Comparison of ENCODE assay signal across 13 cellular contexts in genomic region chr2:60353406-60353800, GRCh38.
DNase-seq lines count a peak whose midpoint lies in the region; ATAC-seq, FAIRE-seq and TF ChIP-seq lines count a peak whose summit lies in the region.
"Had no signal": no experiment of that assay in that cellular context is flagged by ENCODE, and none has a peak within 500 bp of the region (broad histone marks: within the 10 kb centered on the region; RNA-seq: fewer than 3 reads in every experiment).

No MANE protein-coding gene starts in this region.

- no peaks in the 10 kb centered on the region for H3K36me3 ChIP-seq in keratinocyte (ENCODE audit: control insufficient read depth in 2 of 2, extremely low read depth in 1 of 2, insufficient read depth in 2 of 2, low read length in 2 of 2)

- H3K9me3 Mint-ChIP-seq in naive thymus-derived CD8-positive, alpha-beta T cell, result peaks cover 0 to 2% (median 0%) of the 10 kb centered on the region in 9 donors

- H3K36me3 Mint-ChIP-seq in naive thymus-derived CD8-positive, alpha-beta T cell, result no peaks in the 10 kb centered on the region

- peaks cover 27% of the 10 kb centered on the region for H3K4me1 ChIP-seq in keratinocyte (ENCODE audit: control insufficient read depth, extremely low read depth, insufficient read depth, low read length)

- H4K20me1 ChIP-seq in keratinocyte (ENCODE audit: control insufficient read depth, extremely low read depth, insufficient read depth, low read length), result no peaks in the 10 kb centered on the region

- H2AFZ ChIP-seq in keratinocyte (ENCODE audit: control insufficient read depth, low read length), result no peak overlapping the region

- dilution Hi-C loops in keratinocyte (cut with MboI; ENCODE audit: extremely low pct_ligation_motif_present, low sequenced_read_pairs), result no loop called here

- H3K27ac ChIP-seq in keratinocyte (ENCODE audit: control insufficient read depth, insufficient read depth, low read length), result no peak overlapping the region
- H3K27ac ChIP-seq: body of pancreas, foreskin keratinocyte had no signal

- no peaks in the 10 kb centered on the region for H3K27me3 ChIP-seq in keratinocyte (ENCODE audit: control insufficient read depth, extremely low read depth, insufficient read depth, low read length)
- H3K27me3 ChIP-seq: body of pancreas had no signal

- in situ Hi-C loops in GM13977 (cut with MboI; ENCODE audit: low pct_unique_long_range_greater_than_20kb, low sequenced_read_pairs, unreplicated experiment), result no loop called here

- H3K4me1 Mint-ChIP-seq in naive thymus-derived CD8-positive, alpha-beta T cell, result peaks cover 8 to 80% (median 13%) of the 10 kb centered on the region in 4 donors

- peaks cover 0 to 10% (median 3%) of the 10 kb centered on the region in 5 donors for H3K27me3 Mint-ChIP-seq in naive thymus-derived CD8-positive, alpha-beta T cell

- H3K9me1 ChIP-seq in keratinocyte (ENCODE audit: control insufficient read depth, extremely low read depth, insufficient read depth, low read length), result no peaks in the 10 kb centered on the region

- no peaks in the 10 kb centered on the region for H3K9me3 ChIP-seq in keratinocyte (ENCODE audit: control insufficient read depth, low read depth, low read length)
- H3K9me3 ChIP-seq: body of pancreas had no signal

- peak; percentile 22 for TF ChIP-seq CTCF in GM13977 (IDR thresholded peaks at IDR 0.05; ENCODE audit: extremely low read depth, insufficient read depth, missing control alignments)
- peak in 1 of 3 experiments; percentile 4 for TF ChIP-seq CTCF in keratinocyte (optimal IDR thresholded peaks at IDR 0.05 in 1 of 3, IDR thresholded peaks at IDR 0.05 in 1 of 3, conservative IDR thresholded peaks at IDR 0.05 in 1 of 3; ENCODE audit: extremely low read depth in 1 of 3, insufficient read depth in 2 of 3, low read length in 3 of 3)

- peak; percentile 44 for FAIRE-seq in keratinocyte (lab: Jason Lieb, UNC)

- peak; percentile 4 for ATAC-seq in GM21423 (IDR thresholded peaks at IDR 0.05; ENCODE audit: unreplicated experiment)
- peak; percentile 9 for ATAC-seq in HG03108 (IDR thresholded peaks at IDR 0.05; ENCODE audit: unreplicated experiment)
- ATAC-seq in naive thymus-derived CD8-positive, alpha-beta T cell, result no peak
- ATAC-seq: body of pancreas, foreskin keratinocyte had no signal

- H3K4me3 Mint-ChIP-seq in naive thymus-derived CD8-positive, alpha-beta T cell, result no peak overlapping the region

- no peak overlapping the region for H3K4me2 ChIP-seq in keratinocyte (ENCODE audit: control insufficient read depth, extremely low read depth, insufficient read depth, low read depth, low read length)

- no peak overlapping the region for H3K9ac ChIP-seq in keratinocyte (ENCODE audit: control insufficient read depth, extremely low read depth, insufficient read depth, low read length)

- DNase-seq in GM13977 (ENCODE audit: low spot score), result no peak
- no peak for DNase-seq in keratinocyte (ENCODE audit: low read depth, low spot score)
- DNase-seq in naive thymus-derived CD8-positive, alpha-beta T cell, result no peak
- DNase-seq in NCI-H748 (lab: John Stamatoyannopoulos, UW; ENCODE audit: unreplicated experiment), result no peak
- DNase-seq in stimulated activated CD4-positive, alpha-beta T cell treated with anti-CD3 and anti-CD28 coated beads, Interleukin-12 subunit alpha, Interleukin-12 subunit beta, amount 100 ng/mL, for 4 hours, result no peak
- DNase-seq in HUDEP-2 (lab: John Stamatoyannopoulos, UW; ENCODE audit: unreplicated experiment in 76 of 76), result no peak
- DNase-seq: activated CD4-positive, alpha-beta T cell treated with anti-CD3 and anti-CD28 coated beads, Interleukin-2, amount 50 U/mL, for 4 hours; body of pancreas; foreskin keratinocyte; GOT3; MV-4-11 had no signal

- H3K27ac Mint-ChIP-seq in naive thymus-derived CD8-positive, alpha-beta T cell, result peak overlapping the region in 2 of 10 donors; percentile 50 to 84

- H3K4me3 ChIP-seq in keratinocyte (ENCODE audit: control insufficient read depth in 2 of 3, extremely low read depth in 1 of 3, insufficient read depth in 2 of 3, low read depth in 1 of 3, low read length in 3 of 3), result no peak overlapping the region
- H3K4me3 ChIP-seq: body of pancreas had no signal

- H3K79me2 ChIP-seq in keratinocyte (ENCODE audit: control insufficient read depth, insufficient read depth, low read length), result no peaks in the 10 kb centered on the region

- POLR2A ChIA-PET in naive thymus-derived CD8-positive, alpha-beta T cell (lab: Charles Lee), result no interaction called here

Comparison
In these comparisons a context has a peak if more than half of its experiments do, and no peak if none do; other contexts are left out.
1. ATAC-seq: peak in GM21423 (single experiment) and HG03108 (single experiment); none in naive thymus-derived CD8-positive, alpha-beta T cell (0 of 2).